Comparison of ENCODE assay signal across 33 cellular contexts in the genomic region with DNA sequence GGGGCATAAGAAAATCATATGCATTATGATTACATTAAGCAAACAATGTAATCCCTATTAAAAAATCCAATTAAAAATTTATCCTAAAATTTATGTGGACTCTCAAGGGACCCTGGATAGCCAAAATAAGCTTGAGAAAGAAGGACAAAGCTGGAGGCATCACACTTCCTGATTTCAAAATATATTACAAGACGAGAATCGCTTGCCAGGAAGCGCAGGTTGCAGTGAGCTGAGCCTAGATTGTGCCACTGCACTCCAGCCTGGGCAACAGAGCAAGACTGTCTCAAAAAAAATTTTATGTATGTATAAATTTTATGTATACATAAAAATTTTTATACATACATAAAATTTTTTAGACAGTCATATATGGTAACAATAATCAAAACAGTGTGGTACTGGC.
"Had no signal": no experiment of that assay in that cellular context is flagged by ENCODE, and none has a peak within 500 bp of the region (broad histone marks: within the 10 kb centered on the region; RNA-seq: fewer than 3 reads in every experiment).

No MANE protein-coding gene starts in this region.

- H3K36me3 ChIP-seq: adrenal gland, ascending aorta, brain microvascular endothelial cell, breast epithelium, cardiac muscle cell had no signal

- FAIRE-seq: astrocyte, bronchial epithelial cell had no signal

- H3K27ac ChIP-seq: adrenal gland, ascending aorta, body of pancreas, brain microvascular endothelial cell, breast epithelium, cardiac muscle cell had no signal

- H3K4me1 ChIP-seq: adrenal gland, ascending aorta, body of pancreas, breast epithelium had no signal

- ATAC-seq: activated naive CD4-positive, alpha-beta T cell treated with anti-CD3 and anti-CD28 coated beads, Interleukin-2, amount 50 U/mL, for 72 hours; activated naive CD8-positive, alpha-beta T cell treated with anti-CD3 and anti-CD28 coated beads, Interleukin-2, amount 50 U/mL, for 24 hours; activated T-cell treated with anti-CD3 and anti-CD28 coated beads, Interleukin-2, amount 50 U/mL, for 4 hours; activated T-cell treated with anti-CD3 and anti-CD28 coated beads, Interleukin-2, amount 50 U/mL, for 72 hours; activated T-helper 17 cell treated with anti-CD3 and anti-CD28 coated beads, Interleukin-2, amount 50 U/mL, for 72 hours; body of pancreas had no signal

- DNase-seq: activated effector memory CD4-positive, alpha-beta T cell treated with anti-CD3 and anti-CD28 coated beads, Interleukin-2, amount 50 U/mL, for 16 hours; activated effector memory CD4-positive, alpha-beta T cell treated with Interleukin-2 at 50 U/mL for 16 hours; activated gamma-delta T cell; activated gamma-delta T cell treated with Interleukin-2 at 50 U/mL for 16 hours; activated naive CD4-positive, alpha-beta T cell; activated naive CD4-positive, alpha-beta T cell treated with anti-CD3 and anti-CD28 coated beads for 36 hours; activated naive CD4-positive, alpha-beta T cell treated with anti-CD3 and anti-CD28 coated beads, Interleukin-2, amount 10 ng/mL, durations not matched to agents 7 days and 5 days; activated naive CD4-positive, alpha-beta T cell treated with anti-CD3 and anti-CD28 coated beads, Interleukin-2, amount 50 U/mL, for 16 hours; activated naive CD4-positive, alpha-beta T cell treated with Interleukin-2 at 50 U/mL for 16 hours; activated naive CD8-positive, alpha-beta T cell treated with anti-CD3 and anti-CD28 coated beads for 36 hours; activated naive CD8-positive, alpha-beta T cell treated with anti-CD3 and anti-CD28 coated beads, Interleukin-2, amount 10 ng/mL, durations not matched to agents 7 days and 5 days; activated naive CD8-positive, alpha-beta T cell treated with anti-CD3 and anti-CD28 coated beads, Interleukin-2, amount 50 U/mL, for 24 hours; activated T-cell treated with anti-CD3 and anti-CD28 coated beads, Interleukin-2, amount 50 U/mL, for 24 hours; activated T-cell treated with anti-CD3 and anti-CD28 coated beads, Interleukin-2, amount 50 U/mL, for 4 hours; activated T-cell treated with anti-CD3 and anti-CD28 coated beads, Interleukin-2, amount 50 U/mL, for 48 hours; activated T-cell treated with anti-CD3 and anti-CD28 coated beads, Interleukin-2, amount 50 U/mL, for 72 hours; adrenal gland; amniotic stem cell; amygdala; anterior cingulate cortex; aorta; body of pancreas; brain microvascular endothelial cell; caudate nucleus; central memory CD4-positive, alpha-beta T cell; cerebellar nuclear complex had no signal

- H3K4me3 ChIP-seq: adrenal gland, ascending aorta, body of pancreas, breast epithelium, cardiac muscle cell had no signal

- H3K27me3 ChIP-seq: ascending aorta, body of pancreas, brain microvascular endothelial cell, cardiac muscle cell had no signal

- H3K9me3 ChIP-seq: adrenal gland, ascending aorta, body of pancreas had no signal
